ENCODE assay signal across 12 cellular contexts in genomic region chr12:60148109-60148508, GRCh38.
DNase-seq lines count a peak whose midpoint lies in the region; ATAC-seq, FAIRE-seq and TF ChIP-seq lines count a peak whose summit lies in the region.
"Had no signal": no experiment of that assay in that cellular context is flagged by ENCODE, and none has a peak within 500 bp of the region (broad histone marks: within the 10 kb centered on the region; RNA-seq: fewer than 3 reads in every experiment).

No MANE protein-coding gene starts in this region.

- in situ Hi-C loops in HepG2 (cut with HindIII; ENCODE audit: extremely low pct_ligation_motif_present, low pct_unique_long_range_greater_than_20kb) = no loop called here

- H3K27me3 ChIP-seq in SK-N-SH (ENCODE audit: insufficient read depth) (no peaks in the 10 kb centered on the region), fibroblast of lung (ENCODE audit: control insufficient read depth, insufficient read depth, low read length) (no peaks in the 10 kb centered on the region), HepG2 (ENCODE audit: control insufficient read depth in 1 of 2, insufficient read depth in 2 of 2, low read length in 2 of 2) (no peaks in the 10 kb centered on the region)
- H3K27me3 ChIP-seq: cardiac muscle cell, gastroesophageal sphincter had no signal

- H3K4me3 ChIP-seq in SK-N-SH (ENCODE audit: low read depth in 2 of 2, low read length in 1 of 2) (no peak overlapping the region), fibroblast of lung (replicated peaks in 1 of 4; ENCODE audit: control extremely low read depth in 1 of 4, insufficient read depth in 1 of 4, low read depth in 3 of 4, low read length in 4 of 4) (no peak overlapping the region), retinal pigment epithelial cell (ENCODE audit: low read length) (no peak overlapping the region), HepG2 (replicated peaks in 1 of 3; ENCODE audit: insufficient read depth in 1 of 3, low read depth in 2 of 3, low read length in 3 of 3) (no peak overlapping the region)
- H3K4me3 ChIP-seq: cardiac muscle cell, gastroesophageal sphincter, psoas muscle had no signal

- H3K9me3 ChIP-seq in SK-N-SH (no peaks in the 10 kb centered on the region; the same call in 1 of the 2 replicates), fibroblast of lung (ENCODE audit: control insufficient read depth, insufficient read depth, low read depth, low read length) (no peaks in the 10 kb centered on the region), HepG2 (ENCODE audit: low read length) (no peaks in the 10 kb centered on the region)
- H3K9me3 ChIP-seq: gastroesophageal sphincter, psoas muscle had no signal

- TF ChIP-seq EP300 in SK-N-SH (IDR thresholded peaks at IDR 0.05; ENCODE audit: borderline replicate concordance in 1 of 2, low read depth in 1 of 2, low read length in 1 of 2) (no peak), HepG2 (IDR thresholded peaks at IDR 0.05; ENCODE audit: low read depth in 2 of 2, low read length in 2 of 2) (no peak), HepG2 (CRISPR knock-in tag; IDR thresholded peaks at IDR 0.05; ENCODE audit: borderline replicate concordance) (no peak)

- H3K9me2 ChIP-seq in SK-N-SH = no peaks in the 10 kb centered on the region; the same call in 1 of the 2 replicates

- TF ChIP-seq RAD21 in SK-N-SH (IDR thresholded peaks at IDR 0.05; ENCODE audit: low read length) (no peak), HepG2 (CRISPR knock-in tag; IDR thresholded peaks at IDR 0.05) (no peak)

- POLR2A ChIA-PET in SK-N-SH (lab: Yijun Ruan, JAX) (no interaction called here), HepG2 (lab: Yijun Ruan, JAX) (no interaction called here)

- no peak for TF ChIP-seq POLR2A in HepG2 (IDR thresholded peaks at IDR 0.05; ENCODE audit: insufficient read depth in 1 of 2, low read depth in 2 of 2, low read length in 2 of 2)

- H3F3A ChIP-seq in SK-N-SH (replicated peaks; ENCODE audit: insufficient read depth) = peaks cover 13% of the 10 kb centered on the region

- H2AFZ ChIP-seq in SK-N-SH (ENCODE audit: low read depth) (peak overlapping the region; percentile 80; the same call in 1 of the 2 replicates), fibroblast of lung (ENCODE audit: low read length) (peak overlapping the region; percentile 6), HepG2 (ENCODE audit: low read length) (no peak overlapping the region)

- H3K4me1 ChIP-seq in SK-N-SH (ENCODE audit: control insufficient read depth in 1 of 2, insufficient read depth in 2 of 2, low read depth in 1 of 2, low read length in 1 of 2) (peaks cover 0 to 7% of the 10 kb centered on the region in 2 experiments; a peak in 1 of 4 replicates), fibroblast of lung (ENCODE audit: control insufficient read depth, extremely low read depth, insufficient read depth, low read length) (peaks cover 2% of the 10 kb centered on the region), HepG2 (ENCODE audit: insufficient read depth, low read length) (no peaks in the 10 kb centered on the region)
- H3K4me1 ChIP-seq: gastroesophageal sphincter, psoas muscle had no signal

- TF ChIP-seq CTCF in SK-N-SH (IDR thresholded peaks at IDR 0.05) (no peak), fibroblast of lung (conservative IDR thresholded peaks at IDR 0.05 in 1 of 2, IDR thresholded peaks at IDR 0.05 in 1 of 2; ENCODE audit: low read depth in 1 of 2, low read length in 2 of 2) (no peak), retinal pigment epithelial cell (conservative IDR thresholded peaks at IDR 0.05; ENCODE audit: low read depth, low read length) (no peak), HepG2 (CRISPR knock-in tag; IDR thresholded peaks at IDR 0.05) (no peak)

- intact Hi-C loops in HepG2 (cut with micrococcal nuclease; ENCODE audit: unreplicated experiment) = no loop called here

- BruUV-seq in HepG2 (replicated peaks; lab: Mats Ljungman, UMichigan) = no TSS peak

- CTCF ChIA-PET in SK-N-SH (lab: Yijun Ruan, JAX) (no interaction called here), HepG2 (lab: Yijun Ruan, JAX; ENCODE audit: low intra/inter-chr PET ratio, low total read pairs) (no interaction called here)

- H3K36me3 ChIP-seq in SK-N-SH (replicated peaks in 1 of 2; ENCODE audit: control insufficient read depth in 1 of 2, insufficient read depth in 2 of 2, low read length in 1 of 2) (no peaks in the 10 kb centered on the region), fibroblast of lung (ENCODE audit: control insufficient read depth, insufficient read depth, low read length) (no peaks in the 10 kb centered on the region), HepG2 (replicated peaks in 1 of 2; ENCODE audit: control insufficient read depth in 1 of 2, insufficient read depth in 2 of 2, low read length in 2 of 2) (no peaks in the 10 kb centered on the region)
- H3K36me3 ChIP-seq: cardiac muscle cell, gastroesophageal sphincter had no signal

- peak overlapping the region; percentile 39 to 80; a peak in 3 of 4 replicates for H3K27ac ChIP-seq in SK-N-SH (ENCODE audit: low read depth in 2 of 2, low read length in 1 of 2)
- peak overlapping the region; percentile 87 for H3K27ac ChIP-seq in fibroblast of lung (ENCODE audit: insufficient read depth, low read length)
- H3K27ac ChIP-seq in HepG2 (ENCODE audit: extremely low read length, insufficient read depth, low read length) = no peak overlapping the region
- H3K27ac ChIP-seq: cardiac muscle cell, gastroesophageal sphincter, psoas muscle had no signal

- no peaks in the 10 kb centered on the region for H3K79me2 ChIP-seq in SK-N-SH (ENCODE audit: insufficient read depth)
- no peaks in the 10 kb centered on the region for H3K79me2 ChIP-seq in fibroblast of lung (ENCODE audit: control insufficient read depth, insufficient read depth, low read length)
- no peaks in the 10 kb centered on the region for H3K79me2 ChIP-seq in HepG2 (ENCODE audit: insufficient read depth, low read length)

- no peak for FAIRE-seq in HepG2 (lab: Jason Lieb, UNC)

- H3K4me2 ChIP-seq in SK-N-SH (peak overlapping the region; percentile 55; the same call in 1 of the 2 replicates), fibroblast of lung (ENCODE audit: extremely low read depth, insufficient read depth, low read length) (peak overlapping the region; percentile 51), HepG2 (ENCODE audit: low read depth, low read length) (no peak overlapping the region)

- no peak for ATAC-seq in GM21423 (IDR thresholded peaks at IDR 0.05; ENCODE audit: unreplicated experiment)
- no peak for ATAC-seq in GM21390 (IDR thresholded peaks at IDR 0.05; ENCODE audit: unreplicated experiment)
- ATAC-seq in HepG2 = no peak
- ATAC-seq: gastroesophageal sphincter, psoas muscle had no signal

- H4K20me1 ChIP-seq in SK-N-SH (ENCODE audit: insufficient read depth) (no peaks in the 10 kb centered on the region), fibroblast of lung (ENCODE audit: control insufficient read depth, extremely low read depth, insufficient read depth, low read length) (no peaks in the 10 kb centered on the region), HepG2 (ENCODE audit: insufficient read depth, low read length) (no peaks in the 10 kb centered on the region)

- H3K9ac ChIP-seq in SK-N-SH (peak overlapping the region; percentile 28; the same call in 1 of the 2 replicates), fibroblast of lung (ENCODE audit: insufficient read depth, low read length) (no peak overlapping the region), HepG2 (ENCODE audit: insufficient read depth, low read depth, low read length) (no peak overlapping the region)

- 3% methylated on average over 2 of the region's 2 CpGs for WGBS in SK-N-SH (ENCODE audit: low lambda C conversion rate)
- WGBS in HepG2 (ENCODE audit: low lambda C conversion rate) = 0% methylated on average over 2 of the region's 2 CpGs

- DNase-seq in GM04504 (ENCODE audit: low read depth) (peak; percentile 72), SK-N-SH (no peak), fibroblast of lung (ENCODE audit: low read depth in 2 of 2) (peak; percentile 82 to 98), retinal pigment epithelial cell (ENCODE audit: low read depth) (peak; percentile 75), NCI-H510A (lab: John Stamatoyannopoulos, UW) (no peak), HepG2 (ENCODE audit: low spot score) (no peak)
- DNase-seq: DMS79 treated with DMSO at 0.1 percent for 48 hours, psoas muscle had no signal

TF ChIP-seq in SK-N-SH, 30 proteins besides CTCF, POLR2A, EP300 and RAD21 (continues in another document):
- TF ChIP-seq SMC3 (IDR thresholded peaks at IDR 0.05; ENCODE audit: low read depth, low read length) = no peak
- peak; percentile 62; the same call in 1 of the 2 replicates for TF ChIP-seq TCF12 (IDR thresholded peaks at IDR 0.05)
- no peak for TF ChIP-seq NRF1 (IDR thresholded peaks at IDR 0.05; ENCODE audit: low read depth, low read length)
- TF ChIP-seq TAF1 (IDR thresholded peaks at IDR 0.05; ENCODE audit: borderline replicate concordance, low read depth, low read length) = no peak
- TF ChIP-seq MXI1 (IDR thresholded peaks at IDR 0.05; ENCODE audit: low read depth, low read length) = no peak
- TF ChIP-seq IRF3 (IDR thresholded peaks at IDR 0.05; ENCODE audit: low read depth, low read length) = no peak

TF ChIP-seq in HepG2, 621 proteins besides CTCF, POLR2A, EP300 and RAD21:
- TF ChIP-seq ATF7-NPFF (CRISPR knock-in tag; IDR thresholded peaks at IDR 0.05; ENCODE audit: low read depth) = no peak
- TF ChIP-seq ZNF235 (CRISPR knock-in tag; IDR thresholded peaks at IDR 0.05; ENCODE audit: borderline replicate concordance) = no peak
- TF ChIP-seq ZBTB20 (CRISPR knock-in tag; IDR thresholded peaks at IDR 0.05; ENCODE audit: borderline replicate concordance, low read depth) = no peak
- TF ChIP-seq MATR3 (CRISPR knock-in tag; IDR thresholded peaks at IDR 0.05) = no peak

Comparison
In these comparisons a context has a peak if more than half of its experiments do, and no peak if none do; other contexts are left out.
1. DNase-seq: peak in GM04504 (single experiment), fibroblast of lung (2 of 2) and retinal pigment epithelial cell (single experiment); none in SK-N-SH (single experiment), NCI-H510A (single experiment) and HepG2 (single experiment).